Comparison of ENCODE assay signal across 16 cellular contexts in genomic region chr9:136827794-136828473, GRCh38. TPM values are rescaled to one million over a fixed set of nuclear protein-coding genes. Genes with fewer than 3 reads are reported as not detected.
DNase-seq lines count a peak whose midpoint lies in the region; ATAC-seq, FAIRE-seq and TF ChIP-seq lines count a peak whose summit lies in the region.
"Had no signal": no experiment of that assay in that cellular context is flagged by ENCODE, and none has a peak within 500 bp of the region (broad histone marks: within the 10 kb centered on the region; RNA-seq: fewer than 3 reads in every experiment).

No MANE protein-coding gene starts in this region.

- no peaks in the 10 kb centered on the region for H3K27me3 ChIP-seq in right atrium auricular region
- H3K27me3 ChIP-seq: BLaER1 had no signal

- H3K27ac ChIP-seq in right atrium auricular region (no peak overlapping the region), RWPE1 (peak overlapping the region; percentile 8; the same call in 1 of the 2 replicates), kidney (ENCODE audit: low read depth in 2 of 2, low read length in 2 of 2) (no peak overlapping the region)
- H3K27ac ChIP-seq: BLaER1, GM23248 had no signal

- H3K4me3 Mint-ChIP-seq in stimulated activated naive B cell treated with anti-CD40 and anti-IgM and Interleukin-4, amounts not matched to agents 10 μg/mL and 1 μg/mL and 100 μg/mL, for 72 hours = no peak overlapping the region
- H3K4me3 Mint-ChIP-seq in T-helper 2 cell treated with Interferon-gamma antibody and Interleukin-4, amounts not matched to agents 5 μg/mL and 100 μg/mL, for 36 hours = no peak overlapping the region

- no peak for FAIRE-seq in kidney (lab: Jason Lieb, UNC)
- FAIRE-seq: H54 had no signal

- H3K9me3 ChIP-seq in right atrium auricular region (no peaks in the 10 kb centered on the region), kidney (ENCODE audit: control insufficient read depth in 1 of 2, low read length in 2 of 2) (no peaks in the 10 kb centered on the region)
- H3K9me3 ChIP-seq: BLaER1 had no signal

- H3K4me3 ChIP-seq in right atrium auricular region (no peak overlapping the region), kidney (ENCODE audit: low read length in 2 of 2) (no peak overlapping the region)
- H3K4me3 ChIP-seq: BLaER1, GM23248 had no signal

- CTCF ChIA-PET in RWPE1 (lab: Yijun Ruan, JAX) = no interaction called here

- peak overlapping the region; percentile 73 for H3K27ac Mint-ChIP-seq in stimulated activated naive B cell treated with anti-CD40 and anti-IgM and Interleukin-4, amounts not matched to agents 10 μg/mL and 1 μg/mL and 100 μg/mL, for 72 hours
- H3K27ac Mint-ChIP-seq in T-helper 2 cell treated with Interferon-gamma antibody and Interleukin-4, amounts not matched to agents 5 μg/mL and 100 μg/mL, for 36 hours = no peak overlapping the region
- H3K27ac Mint-ChIP-seq: CD4-positive, CD25-positive, alpha-beta regulatory T cell had no signal

- peaks cover 49 to 51% of the 10 kb centered on the region in 2 donors for H3K36me3 Mint-ChIP-seq in stimulated activated naive B cell treated with anti-CD40 and anti-IgM and Interleukin-4, amounts not matched to agents 10 μg/mL and 1 μg/mL and 100 μg/mL, for 72 hours
- H3K36me3 Mint-ChIP-seq in T-helper 2 cell treated with Interferon-gamma antibody and Interleukin-4, amounts not matched to agents 5 μg/mL and 100 μg/mL, for 36 hours (ENCODE audit: low read depth) = peaks cover 13% of the 10 kb centered on the region

- peak; percentile 31 for DNase-seq in Right ventricle myocardium superior
- DNase-seq in right atrium auricular region (ENCODE audit: low spot score) = no peak
- DNase-seq in RWPE1 (ENCODE audit: low spot score) = no peak
- DNase-seq in kidney = peak; percentile 56
- DNase-seq in stimulated activated naive B cell treated with anti-CD40 and anti-IgM and Interleukin-4, amounts not matched to agents 10 μg/mL and 1 μg/mL and 100 μg/mL, for 72 hours = no peak
- no peak for DNase-seq in T-helper 2 cell treated with Interferon-gamma antibody and Interleukin-4, amounts not matched to agents 5 μg/mL and 100 μg/mL, for 36 hours (ENCODE audit: low spot score)
- DNase-seq: 8988T; AML-193; CD4-positive, CD25-positive, alpha-beta regulatory T cell; DMS53; GF-D8; GM23248 had no signal

- POLR2A ChIA-PET in RWPE1 (lab: Yijun Ruan, JAX; ENCODE audit: low non-redundant PET) = no interaction called here

- intact Hi-C loops in Right ventricle myocardium superior (cut with DNase I) (no loop called here), kidney (cut with DNase I) (no loop called here)

- no peak overlapping the region for H3K9ac ChIP-seq in kidney (ENCODE audit: low read length in 2 of 2)
- H3K9ac ChIP-seq: BLaER1, GM23248 had no signal

- H3K36me3 ChIP-seq in right atrium auricular region (peaks cover 76% of the 10 kb centered on the region), kidney (ENCODE audit: control insufficient read depth in 1 of 2, insufficient read depth in 2 of 2, low read length in 2 of 2) (peaks cover 9 to 10% of the 10 kb centered on the region in 2 donors)

- no peaks in the 10 kb centered on the region for H3K9me3 Mint-ChIP-seq in stimulated activated naive B cell treated with anti-CD40 and anti-IgM and Interleukin-4, amounts not matched to agents 10 μg/mL and 1 μg/mL and 100 μg/mL, for 72 hours
- H3K9me3 Mint-ChIP-seq in T-helper 2 cell treated with Interferon-gamma antibody and Interleukin-4, amounts not matched to agents 5 μg/mL and 100 μg/mL, for 36 hours = no peaks in the 10 kb centered on the region
- H3K9me3 Mint-ChIP-seq: CD4-positive, CD25-positive, alpha-beta regulatory T cell had no signal

- TF ChIP-seq CTCF in right atrium auricular region (IDR thresholded peaks at IDR 0.05) (no peak), RWPE1 (conservative IDR thresholded peaks at IDR 0.05; ENCODE audit: low read depth) (no peak), kidney (IDR thresholded peaks at IDR 0.05; ENCODE audit: borderline replicate concordance, extremely low read depth, insufficient read depth) (no peak)

- H3K27me3 Mint-ChIP-seq in stimulated activated naive B cell treated with anti-CD40 and anti-IgM and Interleukin-4, amounts not matched to agents 10 μg/mL and 1 μg/mL and 100 μg/mL, for 72 hours = no peaks in the 10 kb centered on the region
- no peaks in the 10 kb centered on the region for H3K27me3 Mint-ChIP-seq in T-helper 2 cell treated with Interferon-gamma antibody and Interleukin-4, amounts not matched to agents 5 μg/mL and 100 μg/mL, for 36 hours (ENCODE audit: low read depth)
- H3K27me3 Mint-ChIP-seq: CD4-positive, CD25-positive, alpha-beta regulatory T cell had no signal

- no peaks in the 10 kb centered on the region for H3K4me1 ChIP-seq in right atrium auricular region
- H3K4me1 ChIP-seq in kidney (ENCODE audit: control insufficient read depth in 1 of 2, insufficient read depth in 1 of 2, low read depth in 1 of 2, low read length in 2 of 2) = no peaks in the 10 kb centered on the region
- H3K4me1 ChIP-seq: BLaER1 had no signal

- no peak for ATAC-seq in Right ventricle myocardium superior (ENCODE audit: poor library complexity)
- ATAC-seq in stimulated activated naive B cell treated with anti-CD40 and anti-IgM and Interleukin-4, amounts not matched to agents 10 μg/mL and 1 μg/mL and 100 μg/mL, for 72 hours (replicated peaks) = no peak
- no peak for ATAC-seq in GM21528 (IDR thresholded peaks at IDR 0.05; ENCODE audit: low FRiP score, unreplicated experiment)
- ATAC-seq: HCT116 had no signal

- peaks cover 0 to 2% of the 10 kb centered on the region in 2 donors for H3K4me1 Mint-ChIP-seq in stimulated activated naive B cell treated with anti-CD40 and anti-IgM and Interleukin-4, amounts not matched to agents 10 μg/mL and 1 μg/mL and 100 μg/mL, for 72 hours
- no peaks in the 10 kb centered on the region for H3K4me1 Mint-ChIP-seq in T-helper 2 cell treated with Interferon-gamma antibody and Interleukin-4, amounts not matched to agents 5 μg/mL and 100 μg/mL, for 36 hours (ENCODE audit: low read depth)
- H3K4me1 Mint-ChIP-seq: CD4-positive, CD25-positive, alpha-beta regulatory T cell had no signal

RNA-seq across cellular contexts. Expression of gene AJM1, which starts 14.3 kb away (rescaled TPM):
- total RNA-seq in Right ventricle myocardium superior = 7.3 TPM
- 1 to 10 TPM; 2.7 to 3.0 TPM for total RNA-seq in right atrium auricular region
- total RNA-seq in kidney = 5.3 TPM
- polyA plus RNA-seq in kidney (ENCODE audit: insufficient read depth, low read depth, low replicate concordance) = 2.5 TPM

RNA-seq across cellular contexts. Expression of gene RABL6, which starts 20.2 kb away (rescaled TPM):
- total RNA-seq in Right ventricle myocardium superior = 68.0 TPM
- total RNA-seq in right atrium auricular region = 10 to 100 TPM; 48.4 to 61.7 TPM
- total RNA-seq in kidney = 70.3 TPM
- polyA plus RNA-seq in kidney (ENCODE audit: insufficient read depth, low read depth, low replicate concordance) = 60.4 TPM

RNA-seq across cellular contexts. Expression of gene PHPT1, which starts 21.3 kb away (rescaled TPM):
- total RNA-seq in Right ventricle myocardium superior (345 TPM), right atrium auricular region (100 to 1,000 TPM; 140 to 154 TPM), kidney (108 TPM)
- 283 TPM for polyA plus RNA-seq in kidney (ENCODE audit: insufficient read depth, low read depth, low replicate concordance)

RNA-seq across cellular contexts. Expression of gene MAMDC4, which starts 24.2 kb away (rescaled TPM):
- total RNA-seq in Right ventricle myocardium superior (13.2 TPM), right atrium auricular region (1 to 10 TPM; 1.7 to 2.0 TPM), kidney (8.1 TPM)
- polyA plus RNA-seq in kidney (ENCODE audit: insufficient read depth, low read depth, low replicate concordance) = 5.8 TPM

RNA-seq across cellular contexts. Expression of gene CCDC183, which starts 31.8 kb away (rescaled TPM):
- total RNA-seq in Right ventricle myocardium superior (1.5 TPM), right atrium auricular region (1 to 10 TPM; 2.3 to 2.5 TPM), kidney (0.88 TPM)
- 3.1 TPM for polyA plus RNA-seq in kidney (ENCODE audit: insufficient read depth, low read depth, low replicate concordance)

Comparison
In these comparisons a context has a peak if more than half of its experiments do, and no peak if none do; other contexts are left out.
1. DNase-seq: peak in Right ventricle myocardium superior (single experiment) and kidney (single experiment); none in right atrium auricular region (single experiment), RWPE1 (single experiment), stimulated activated naive B cell treated with anti-CD40 and anti-IgM and Interleukin-4, amounts not matched to agents 10 μg/mL and 1 μg/mL and 100 μg/mL, for 72 hours (single experiment) and T-helper 2 cell treated with Interferon-gamma antibody and Interleukin-4, amounts not matched to agents 5 μg/mL and 100 μg/mL, for 36 hours (single experiment).